In genomic region chr9:115118471-115119156, GRCh38 we compare ENCODE assay signal across 1 cellular context.
TF ChIP-seq lines count a peak whose summit lies in the region.

No MANE protein-coding gene starts in this region.

TF ChIP-seq in HEK293, 187 proteins besides CTCF, POLR2A, EP300 and RAD21 (continued from another document):
- TF ChIP-seq ZNF18 (tag by site-specific recombination; IDR thresholded peaks at IDR 0.05), result no peak
- TF ChIP-seq ZBTB48 (tag by site-specific recombination; IDR thresholded peaks at IDR 0.05), result peak; percentile 39
- TF ChIP-seq BCL11B (tag by site-specific recombination; IDR thresholded peaks at IDR 0.05; ENCODE audit: low read depth), result 0 out of 2 replicates have a peak, but pooled peaks have one; percentile 59
- no peak for TF ChIP-seq ZNF155 (tag by site-specific recombination; IDR thresholded peaks at IDR 0.05)
- no peak for TF ChIP-seq ZNF248 (tag by site-specific recombination; IDR thresholded peaks at IDR 0.05)
- TF ChIP-seq KLF17 (tag by site-specific recombination; IDR thresholded peaks at IDR 0.05), result 0 out of 2 replicates have a peak, but pooled peaks have one; percentile 45
- TF ChIP-seq INSM2 (tag by site-specific recombination; IDR thresholded peaks at IDR 0.05), result no peak
- TF ChIP-seq KLF9 (tag by site-specific recombination; IDR thresholded peaks at IDR 0.05; ENCODE audit: low read depth), result no peak
- TF ChIP-seq ZNF501 (tag by site-specific recombination; IDR thresholded peaks at IDR 0.05), result no peak
- TF ChIP-seq ZNF174 (tag by site-specific recombination; IDR thresholded peaks at IDR 0.05), result no peak
- no peak for TF ChIP-seq ZNF621 (tag by site-specific recombination; IDR thresholded peaks at IDR 0.05)
- TF ChIP-seq ZNF280D (tag by site-specific recombination; IDR thresholded peaks at IDR 0.05), result no peak
- TF ChIP-seq GLIS1 (tag by site-specific recombination; IDR thresholded peaks at IDR 0.05), result peak; percentile 73
- TF ChIP-seq MZF1 (tag by site-specific recombination; IDR thresholded peaks at IDR 0.05; ENCODE audit: borderline replicate concordance), result peak; percentile 87
- no peak for TF ChIP-seq ZNF624 (tag by site-specific recombination; IDR thresholded peaks at IDR 0.05)
- TF ChIP-seq ZNF791 (tag by site-specific recombination; IDR thresholded peaks at IDR 0.05), result no peak
- peak; percentile 65; the same call in 1 of the 2 replicates for TF ChIP-seq WT1 (tag by site-specific recombination; IDR thresholded peaks at IDR 0.05)
- TF ChIP-seq ZNF214 (tag by site-specific recombination; IDR thresholded peaks at IDR 0.05; ENCODE audit: borderline replicate concordance), result no peak
- TF ChIP-seq HIC1 (tag by site-specific recombination; IDR thresholded peaks at IDR 0.05), result peak; percentile 70; the same call in 1 of the 2 replicates
- TF ChIP-seq HOXC10 (CRISPR knock-in tag; IDR thresholded peaks at IDR 0.05), result no peak
- TF ChIP-seq ZSCAN18 (tag by site-specific recombination; IDR thresholded peaks at IDR 0.05), result no peak
- TF ChIP-seq ZBTB21 (tag by site-specific recombination; IDR thresholded peaks at IDR 0.05), result no peak
- TF ChIP-seq ZNF596 (tag by site-specific recombination; IDR thresholded peaks at IDR 0.05), result no peak
- TF ChIP-seq ZBTB11 (tag by site-specific recombination; conservative IDR thresholded peaks at IDR 0.05; ENCODE audit: low read depth), result no peak
- TF ChIP-seq PRDM6 (tag by site-specific recombination; IDR thresholded peaks at IDR 0.05), result 0 out of 2 replicates have a peak, but pooled peaks have one; percentile 13
- no peak for TF ChIP-seq ZNF175 (tag by site-specific recombination; IDR thresholded peaks at IDR 0.05)
- no peak for TF ChIP-seq ZNF202 (tag by site-specific recombination; IDR thresholded peaks at IDR 0.05; ENCODE audit: borderline replicate concordance)
- TF ChIP-seq PRDM1 (tag by site-specific recombination; IDR thresholded peaks at IDR 0.05), result no peak
- peak; percentile 41; the same call in 1 of the 2 replicates for TF ChIP-seq ZBTB44 (tag by site-specific recombination; IDR thresholded peaks at IDR 0.05)
- TF ChIP-seq ZNF391 (tag by site-specific recombination; IDR thresholded peaks at IDR 0.05; ENCODE audit: borderline replicate concordance, low read depth), result no peak
- TF ChIP-seq ZNF26 (tag by site-specific recombination; IDR thresholded peaks at IDR 0.05), result no peak
- 0 out of 2 replicates have a peak, but pooled peaks have one; percentile 12 for TF ChIP-seq ZNF449 (tag by site-specific recombination; IDR thresholded peaks at IDR 0.05)
- no peak for TF ChIP-seq ZNF677 (tag by site-specific recombination; IDR thresholded peaks at IDR 0.05)
TF ChIP-seq in HEK293: peak in this region for 34.
